In the genomic region with DNA sequence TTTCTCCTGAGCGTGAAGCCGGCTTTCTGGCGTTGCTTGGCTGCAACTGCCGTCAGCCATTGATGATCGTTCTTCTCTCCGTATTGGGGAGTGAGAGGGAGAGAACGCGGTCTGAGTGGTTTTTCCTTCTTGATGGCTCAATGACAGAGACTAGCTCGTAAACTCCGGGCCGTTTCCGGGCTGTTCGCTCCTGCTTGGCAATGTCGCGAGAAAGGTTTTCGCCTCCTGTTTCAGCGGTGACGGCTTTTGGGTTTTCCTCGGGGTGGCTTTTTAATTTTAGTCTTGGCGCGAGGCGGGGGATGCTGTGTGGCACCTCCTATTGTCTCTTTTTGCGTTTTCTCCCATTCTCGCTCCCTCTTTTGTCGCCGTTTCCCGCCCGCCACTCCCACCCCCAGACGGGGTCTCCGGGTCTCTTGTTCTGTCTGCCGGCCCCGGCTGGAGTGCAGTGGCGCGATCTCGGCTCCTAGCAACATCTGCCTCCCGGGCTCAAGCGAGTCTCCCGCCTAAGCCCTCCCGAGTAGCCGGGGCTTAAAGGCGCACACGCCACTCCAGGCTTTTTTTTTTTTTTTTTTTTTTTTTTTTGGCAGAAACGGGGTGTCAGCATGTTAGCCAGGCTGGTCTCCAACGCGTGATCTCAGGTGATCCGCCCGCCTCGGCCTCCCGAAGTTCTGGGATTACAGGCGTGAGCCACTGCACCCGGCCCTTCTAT, we compare ENCODE assay signal across 8 cellular contexts. TPM values are rescaled to one million over a fixed set of nuclear protein-coding genes. Genes with fewer than 3 reads are reported as not detected.
DNase-seq lines count a peak whose midpoint lies in the region; ATAC-seq, FAIRE-seq and TF ChIP-seq lines count a peak whose summit lies in the region.
"Not testable (repeated sequence)": the region's sequence is repeated elsewhere in the genome, so short reads cannot be mapped to it uniquely, and the experiment has no call there.

No MANE protein-coding gene starts in this region.

- ATAC-seq in GM19025 (IDR thresholded peaks at IDR 0.05; ENCODE audit: low read depth, unreplicated experiment) = peak; percentile 54
- peak; percentile 94 for ATAC-seq in GM23338
- ATAC-seq in HG03354 (IDR thresholded peaks at IDR 0.05; ENCODE audit: poor library complexity, severe bottlenecking, unreplicated experiment) = peak; percentile 55
- peak; percentile 13 for ATAC-seq in activated naive CD8-positive, alpha-beta T cell treated with anti-CD3 and anti-CD28 coated beads, Interleukin-2, amount 50 U/mL, for 24 hours
- ATAC-seq in left cardiac atrium = peak; percentile 34 to 79
- ATAC-seq in pancreas = peak; percentile 10 to 72 (median 61)

- not testable (repeated sequence) for H3K4me1 ChIP-seq in A673 (ENCODE audit: insufficient read depth, low read length, poor library complexity, severe bottlenecking); GM23338 (ENCODE audit: insufficient read depth); pancreas

- not testable (repeated sequence) for H3K9me2 ChIP-seq in GM23338 (ENCODE audit: insufficient read depth)

- WGBS in pancreas, 2 donors = 0% methylated on average over 23 of the region's 51 CpGs; no CpG with 5 or more reads in 1 of the 2 donors

- H3K4me2 ChIP-seq in GM23338 = not testable (repeated sequence)

- H3K9me3 Mint-ChIP-seq in GM23338; activated naive CD8-positive, alpha-beta T cell treated with anti-CD3 and anti-CD28 coated beads, Interleukin-2, amount 50 U/mL, for 24 hours: not testable (repeated sequence)

- not testable (repeated sequence) for H3K4me3 Mint-ChIP-seq in GM23338; activated naive CD8-positive, alpha-beta T cell treated with anti-CD3 and anti-CD28 coated beads, Interleukin-2, amount 50 U/mL, for 24 hours

- H3K4me3 ChIP-seq in A673 (ENCODE audit: low read depth, low read length, poor library complexity, severe bottlenecking); GM23338; pancreas: not testable (repeated sequence)

- TSS peak; percentile 98 for BruUV-seq in A673 (replicated peaks; lab: Mats Ljungman, UMichigan)

- CTCF ChIA-PET in A673 (lab: Charles Lee) = not testable (repeated sequence)

- POLR2A ChIA-PET in A673 (lab: Charles Lee; ENCODE audit: low non-redundant PET) = not testable (repeated sequence)

- FAIRE-seq in pancreas (lab: Jason Lieb, UNC) = not testable (repeated sequence)

- H4K20me1 ChIP-seq in GM23338 (replicated peaks; ENCODE audit: insufficient read depth) = not testable (repeated sequence)

- not testable (repeated sequence) for H3K27ac Mint-ChIP-seq in GM23338; activated naive CD8-positive, alpha-beta T cell treated with anti-CD3 and anti-CD28 coated beads, Interleukin-2, amount 50 U/mL, for 24 hours

- not testable (repeated sequence) for TF ChIP-seq CTCF in A673 (conservative IDR thresholded peaks at IDR 0.05; ENCODE audit: low read depth, low read length); GM23338 (conservative IDR thresholded peaks at IDR 0.05; ENCODE audit: low read depth in 2 of 2); pancreas (IDR thresholded peaks at IDR 0.05)

- H3K27ac ChIP-seq in A673 (ENCODE audit: low read depth, low read length, poor library complexity, severe bottlenecking); GM23338 (ENCODE audit: low read depth): not testable (repeated sequence)
- peak overlapping the region in 1 of 4 donors; percentile 60 for H3K27ac ChIP-seq in pancreas

- H3K27me3 ChIP-seq in A673 (replicated peaks; ENCODE audit: insufficient read depth, low read depth, low read length, poor library complexity); GM23338 (ENCODE audit: insufficient read depth); pancreas: not testable (repeated sequence)

- H3K36me3 Mint-ChIP-seq in GM23338 (ENCODE audit: low read depth); activated naive CD8-positive, alpha-beta T cell treated with anti-CD3 and anti-CD28 coated beads, Interleukin-2, amount 50 U/mL, for 24 hours (ENCODE audit: low read depth): not testable (repeated sequence)

- intact Hi-C loops in A673 (cut with micrococcal nuclease; ENCODE audit: unreplicated experiment); left cardiac atrium (cut with DNase I); pancreas (cut with DNase I): not testable (repeated sequence)

- not testable (repeated sequence) for H3K4me1 Mint-ChIP-seq in GM23338; activated naive CD8-positive, alpha-beta T cell treated with anti-CD3 and anti-CD28 coated beads, Interleukin-2, amount 50 U/mL, for 24 hours

- DNase-seq in A673 (ENCODE audit: low spot score); GM23338 (ENCODE audit: low spot score); activated naive CD8-positive, alpha-beta T cell treated with anti-CD3 and anti-CD28 coated beads, Interleukin-2, amount 50 U/mL, for 24 hours: not testable (repeated sequence)
- peak; percentile 39 for DNase-seq in activated CD4-positive, CD25-positive, alpha-beta regulatory T cell treated with anti-CD3 and anti-CD28 coated beads, Interleukin-2, amount 50 U/mL, for 72 hours
- peak; percentile 82 for DNase-seq in left cardiac atrium
- DNase-seq in pancreas = peak; percentile 10 to 75 (median 44)

- not testable (repeated sequence) for H3K36me3 ChIP-seq in A673 (ENCODE audit: insufficient read depth, low read length, poor library complexity, severe bottlenecking); GM23338 (ENCODE audit: insufficient read depth); pancreas

- not testable (repeated sequence) for H3F3A ChIP-seq in GM23338 (replicated peaks; ENCODE audit: low read depth)

- H3K9me3 ChIP-seq in A673 (ENCODE audit: low read depth, low read length, poor library complexity, severe bottlenecking); pancreas: not testable (repeated sequence)

- not testable (repeated sequence) for H2AFZ ChIP-seq in GM23338

- H3K79me2 ChIP-seq in GM23338 (replicated peaks; ENCODE audit: insufficient read depth) = not testable (repeated sequence)

- H3K27me3 Mint-ChIP-seq in GM23338 (ENCODE audit: insufficient read depth, low read depth, poor library complexity); activated naive CD8-positive, alpha-beta T cell treated with anti-CD3 and anti-CD28 coated beads, Interleukin-2, amount 50 U/mL, for 24 hours: not testable (repeated sequence)

TF ChIP-seq in GM23338, 12 proteins besides CTCF, POLR2A, EP300 and RAD21:
- TF ChIP-seq POLR2AphosphoS5 (IDR thresholded peaks at IDR 0.05; ENCODE audit: low read depth) = peak; percentile 37; the same call in 1 of the 2 replicates
TF ChIP-seq in GM23338: peak in this region for 1; not testable (repeated sequence) for 11.

RNA-seq across cellular contexts. Expression of gene GRAP, which starts 15.4 kb away (rescaled TPM):
- 0.26 TPM in 1 of 2 replicates, not detected in the other for total RNA-seq in A673 (2021)
- total RNA-seq in GM23338 (2014; rRNA removed; shearing (Covaris generic)) = 0.24 and 0.27 TPM in 2 replicates
- 0.47 TPM in 1 of 2 replicates, not detected in the other for polyA plus RNA-seq in GM23338 (2016; fragmentation: Nextera tagmentation; extraction: Ambion mirVana)
- 1 to 10 TPM; 1.6 to 3.2 TPM for total RNA-seq in left cardiac atrium
- total RNA-seq in pancreas = 1 to 10 TPM in 2 of 6 donors, under 1 TPM in 4; 0.38 to 1.5 (median 0.56) TPM
- 1 to 10 TPM; 1.5 to 2.3 TPM for polyA plus RNA-seq in pancreas

RNA-seq across cellular contexts. Expression of gene FAM83G, which starts 57.6 kb away (rescaled TPM):
- total RNA-seq in A673 (2021) (9.6 and 12.4 TPM in 2 replicates), left cardiac atrium (10 to 100 TPM; 23.3 to 24.8 TPM), pancreas (10 to 100 TPM in 2 of 6 donors, 1 to 10 TPM in 4; 5.6 to 10.8 (median 7.5) TPM)
- 44.5 and 46.6 TPM in 2 replicates for total RNA-seq in GM23338 (2014; rRNA removed; shearing (Covaris generic))
- polyA plus RNA-seq in GM23338 (2016; fragmentation: Nextera tagmentation; extraction: Ambion mirVana) (7.6 and 8.5 TPM in 2 replicates), pancreas (10 to 100 TPM; 10.4 to 12.9 TPM)

Comparison
In these comparisons a context has a peak if more than half of its experiments do, and no peak if none do; other contexts are left out.
1. ATAC-seq: peak in every context shown above with its lines; median percentile 94 in GM23338; 61 in pancreas; 56 in left cardiac atrium; 55 in HG03354; 54 in GM19025; 13 in activated naive CD8-positive, alpha-beta T cell treated with anti-CD3 and anti-CD28 coated beads, Interleukin-2, amount 50 U/mL, for 24 hours.